Comparison of ENCODE assay signal across 8 cellular contexts in genomic region chr14:33894339-33894738, GRCh38. TPM values are rescaled to one million over a fixed set of nuclear protein-coding genes. Genes with fewer than 3 reads are reported as not detected.
"Had no signal": no experiment of that assay in that cellular context is flagged by ENCODE, and none has a peak within 500 bp of the region (broad histone marks: within the 10 kb centered on the region; RNA-seq: fewer than 3 reads in every experiment).

No MANE protein-coding gene starts in this region.

- DNase-seq: IMR-90, KBM-7, KG1 had no signal

- H3K36me3 Mint-ChIP-seq: IgD-negative memory B cell had no signal

- H3K9ac ChIP-seq: KMS-11 had no signal

- H3K4me1 Mint-ChIP-seq: IgD-negative memory B cell had no signal

- H3K27me3 Mint-ChIP-seq: IgD-negative memory B cell had no signal

- H3K4me2 ChIP-seq: KMS-11 had no signal

- H3K4me3 Mint-ChIP-seq: IgD-negative memory B cell had no signal

- FAIRE-seq: HTR-8/SVneo had no signal

- H3K27ac ChIP-seq: HL-60, KMS-11 had no signal

- H3K27ac Mint-ChIP-seq: IgD-negative memory B cell had no signal

RNA-seq across cellular contexts. Expression of gene EGLN3, which starts 56.5 kb away (rescaled TPM):
- total RNA-seq: HT1080 had no signal
